In the genomic region with DNA sequence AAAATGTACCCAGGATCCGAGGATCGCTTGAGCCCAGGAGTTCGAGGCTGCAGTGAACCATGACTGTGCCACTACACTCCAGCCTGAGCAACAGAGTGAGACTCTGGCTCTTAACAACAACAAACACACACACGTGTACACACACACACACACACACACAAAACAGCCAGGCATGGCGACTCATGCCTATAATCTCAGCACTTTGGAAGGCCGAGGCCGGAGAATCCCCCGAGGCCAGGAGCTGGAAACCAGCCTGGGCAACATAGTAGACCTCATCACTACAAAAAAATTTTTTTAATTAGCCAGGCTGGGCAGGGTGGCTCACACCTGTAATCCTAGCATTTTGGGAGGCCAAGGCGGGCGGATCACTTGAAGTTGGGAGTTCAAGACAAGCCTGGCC, we compare ENCODE assay signal across 1 cellular context.
TF ChIP-seq lines count a peak whose summit lies in the region.

No MANE protein-coding gene starts in this region.

TF ChIP-seq in A549, 52 proteins besides CTCF, POLR2A, EP300 and RAD21 (continued from another document):
- TF ChIP-seq, protein P1, sequence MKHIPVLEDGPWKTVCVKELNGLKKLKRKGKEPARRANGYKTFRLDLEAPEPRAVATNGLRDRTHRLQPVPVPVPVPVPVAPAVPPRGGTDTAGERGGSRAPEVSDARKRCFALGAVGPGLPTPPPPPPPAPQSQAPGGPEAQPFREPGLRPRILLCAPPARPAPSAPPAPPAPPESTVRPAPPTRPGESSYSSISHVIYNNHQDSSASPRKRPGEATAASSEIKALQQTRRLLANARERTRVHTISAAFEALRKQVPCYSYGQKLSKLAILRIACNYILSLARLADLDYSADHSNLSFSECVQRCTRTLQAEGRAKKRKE (CRISPR knock-in tag; IDR thresholded peaks at IDR 0.05; ENCODE audit: low read depth): no peak
- no peak for TF ChIP-seq ZFP36 (IDR thresholded peaks at IDR 0.05; ENCODE audit: borderline replicate concordance, partially characterized antibody)
- no peak for TF ChIP-seq ZNF302 (CRISPR knock-in tag; IDR thresholded peaks at IDR 0.05)
- TF ChIP-seq REST (IDR thresholded peaks at IDR 0.05): no peak
- no peak for TF ChIP-seq RNF2 (IDR thresholded peaks at IDR 0.05; ENCODE audit: borderline replicate concordance, low read depth)
- no peak for TF ChIP-seq ZC3H11A (IDR thresholded peaks at IDR 0.05)
- no peak for TF ChIP-seq PHF8 (IDR thresholded peaks at IDR 0.05; ENCODE audit: borderline replicate concordance, low read depth)
TF ChIP-seq in A549: peak in this region for 0.
